ENCODE assay signal across 8 cellular contexts in the genomic region with DNA sequence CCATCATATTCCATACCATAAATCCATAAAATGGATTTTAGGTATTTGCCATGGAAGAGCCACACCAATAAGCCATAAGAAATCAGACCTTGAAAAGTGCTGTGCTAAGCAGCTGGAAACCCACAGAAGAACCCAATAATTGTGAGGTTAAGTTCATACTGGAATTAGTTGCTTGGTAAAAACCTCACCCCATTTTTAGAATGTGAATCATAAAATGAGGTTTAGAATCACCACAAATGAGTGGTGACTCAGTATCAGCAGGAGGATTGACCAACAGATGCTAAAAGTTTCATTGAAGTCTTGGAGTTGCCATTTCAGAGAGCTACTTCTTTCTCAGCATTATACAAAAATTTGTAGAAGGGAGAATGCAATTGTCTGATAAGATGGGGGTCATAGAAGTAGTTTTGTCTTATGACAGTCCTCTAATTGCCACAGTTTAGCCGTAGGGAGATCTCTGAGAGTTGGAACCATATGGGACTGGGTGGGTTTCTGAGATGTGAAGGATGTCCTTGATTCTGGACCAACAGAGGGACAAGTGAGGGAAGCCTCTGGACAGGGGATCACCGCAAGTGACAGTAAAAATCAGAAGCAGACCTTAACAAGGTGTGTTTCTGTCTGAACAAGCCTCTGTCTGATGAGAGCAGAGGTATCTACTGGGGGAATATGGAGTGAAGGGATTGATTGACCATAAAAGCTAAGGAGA. TPM values are rescaled to one million over a fixed set of nuclear protein-coding genes. Genes with fewer than 3 reads are reported as not detected.
DNase-seq lines count a peak whose midpoint lies in the region; ATAC-seq and TF ChIP-seq lines count a peak whose summit lies in the region.

No MANE protein-coding gene starts in this region.

- CTCF ChIA-PET in activated CD4-positive, alpha-beta T cell treated with anti-CD3 and anti-CD28 coated beads for 36 hours (lab: Charles Lee): interaction anchor here (0.8 to 1.9 kb wide), 2 partner anchors 11 to 26 kb away, joined by 3 to 7 read pairs; no protein-coding TSS in a partner anchor
- CTCF ChIA-PET in activated CD4-positive, alpha-beta T cell treated with anti-CD3 and anti-CD28 coated beads, Interleukin-2, amount 10 ng/mL, durations not matched to agents 7 days and 5 days (lab: Charles Lee): interaction anchor here (0.9 kb wide), 2 partner anchors 17 to 24 kb away, joined by 3 to 8 read pairs; no protein-coding TSS in a partner anchor

- H3K79me2 ChIP-seq in KMS-11 (ENCODE audit: insufficient read depth, low read depth): peaks cover 43% of the 10 kb centered on the region

- peak overlapping the region; percentile 28 for H3K27ac Mint-ChIP-seq in activated CD4-positive, alpha-beta T cell treated with anti-CD3 and anti-CD28 coated beads for 36 hours
- no peak overlapping the region for H3K27ac Mint-ChIP-seq in activated CD4-positive, alpha-beta T cell treated with anti-CD3 and anti-CD28 coated beads, Interleukin-2, amount 10 ng/mL, durations not matched to agents 7 days and 5 days

- peaks cover 12% of the 10 kb centered on the region for H3K27me3 Mint-ChIP-seq in activated CD4-positive, alpha-beta T cell treated with anti-CD3 and anti-CD28 coated beads for 36 hours
- peaks cover 4% of the 10 kb centered on the region for H3K27me3 Mint-ChIP-seq in activated CD4-positive, alpha-beta T cell treated with anti-CD3 and anti-CD28 coated beads, Interleukin-2, amount 10 ng/mL, durations not matched to agents 7 days and 5 days

- intact Hi-C loops in activated CD4-positive, alpha-beta T cell treated with anti-CD3 and anti-CD28 coated beads for 36 hours (cut with DNase I, micrococcal nuclease): loop anchor here (2.0 kb wide), 2 partner anchors 69 to 455 kb away; no protein-coding TSS in a partner anchor

- H3K4me3 ChIP-seq in KMS-11 (IDR thresholded peaks at IDR 0.05; ENCODE audit: insufficient read depth, low read depth, low read length): no peak overlapping the region
- no peak overlapping the region for H3K4me3 ChIP-seq in epithelial cell of proximal tubule (ENCODE audit: low read depth, low read length)
- no peak overlapping the region for H3K4me3 ChIP-seq in subcutaneous abdominal adipose tissue (ENCODE audit: low read depth in 1 of 5, low read length in 5 of 5)

- no peaks in the 10 kb centered on the region for H4K20me1 ChIP-seq in KMS-11 (ENCODE audit: insufficient read depth)

- no peak overlapping the region for H3K4me3 Mint-ChIP-seq in activated CD4-positive, alpha-beta T cell treated with anti-CD3 and anti-CD28 coated beads for 36 hours
- H3K4me3 Mint-ChIP-seq in activated CD4-positive, alpha-beta T cell treated with anti-CD3 and anti-CD28 coated beads, Interleukin-2, amount 10 ng/mL, durations not matched to agents 7 days and 5 days: no peak overlapping the region

- H3K9me3 ChIP-seq in subcutaneous abdominal adipose tissue (ENCODE audit: control insufficient read depth in 5 of 5, low read length in 5 of 5): no peaks in the 10 kb centered on the region

- peaks cover 15% of the 10 kb centered on the region for H3K4me1 Mint-ChIP-seq in activated CD4-positive, alpha-beta T cell treated with anti-CD3 and anti-CD28 coated beads for 36 hours
- H3K4me1 Mint-ChIP-seq in activated CD4-positive, alpha-beta T cell treated with anti-CD3 and anti-CD28 coated beads, Interleukin-2, amount 10 ng/mL, durations not matched to agents 7 days and 5 days: peaks cover 14% of the 10 kb centered on the region

- ATAC-seq in activated CD4-positive, alpha-beta T cell treated with anti-CD3 and anti-CD28 coated beads for 36 hours: peak; percentile 40
- ATAC-seq in GM21526 (IDR thresholded peaks at IDR 0.05; ENCODE audit: low FRiP score, unreplicated experiment): no peak

- H3K27ac ChIP-seq in KMS-11 (peak overlapping the region; percentile 97), subcutaneous abdominal adipose tissue (ENCODE audit: low read depth, low read length) (peak overlapping the region; percentile 42)

- H3K36me3 ChIP-seq in KMS-11 (ENCODE audit: insufficient read depth) (peaks cover 9% of the 10 kb centered on the region; the same call in 1 of the 2 replicates), subcutaneous abdominal adipose tissue (ENCODE audit: control insufficient read depth in 5 of 5, insufficient read depth in 5 of 5, low read length in 5 of 5) (no peaks in the 10 kb centered on the region)

- H3K36me3 Mint-ChIP-seq in activated CD4-positive, alpha-beta T cell treated with anti-CD3 and anti-CD28 coated beads for 36 hours (ENCODE audit: low read depth): no peaks in the 10 kb centered on the region
- no peaks in the 10 kb centered on the region for H3K36me3 Mint-ChIP-seq in activated CD4-positive, alpha-beta T cell treated with anti-CD3 and anti-CD28 coated beads, Interleukin-2, amount 10 ng/mL, durations not matched to agents 7 days and 5 days (ENCODE audit: low read depth)

- POLR2A ChIA-PET in activated CD4-positive, alpha-beta T cell treated with anti-CD3 and anti-CD28 coated beads for 36 hours (lab: Charles Lee): interaction anchor here (0.7 kb wide), 1 partner anchor 100 kb away, joined by 3 read pairs; no protein-coding TSS in a partner anchor
- POLR2A ChIA-PET in activated CD4-positive, alpha-beta T cell treated with anti-CD3 and anti-CD28 coated beads, Interleukin-2, amount 10 ng/mL, durations not matched to agents 7 days and 5 days (lab: Charles Lee): no interaction called here

- H3K27me3 ChIP-seq in KMS-11 (ENCODE audit: insufficient read depth, low read depth): no peaks in the 10 kb centered on the region
- no peaks in the 10 kb centered on the region for H3K27me3 ChIP-seq in subcutaneous abdominal adipose tissue (ENCODE audit: control insufficient read depth in 5 of 5, insufficient read depth in 4 of 5, low read length in 5 of 5)

- H3K9me3 Mint-ChIP-seq in activated CD4-positive, alpha-beta T cell treated with anti-CD3 and anti-CD28 coated beads for 36 hours (ENCODE audit: low read depth): peaks cover 3% of the 10 kb centered on the region
- no peaks in the 10 kb centered on the region for H3K9me3 Mint-ChIP-seq in activated CD4-positive, alpha-beta T cell treated with anti-CD3 and anti-CD28 coated beads, Interleukin-2, amount 10 ng/mL, durations not matched to agents 7 days and 5 days

- no peak overlapping the region for H2AFZ ChIP-seq in KMS-11 (ENCODE audit: low read depth)

- H3K9ac ChIP-seq in KMS-11 (peak overlapping the region; percentile 94), subcutaneous abdominal adipose tissue (ENCODE audit: low read length in 5 of 5) (no peak overlapping the region)

- H3K4me1 ChIP-seq in KMS-11 (ENCODE audit: low read depth, poor library complexity, severe bottlenecking): peaks cover 71% of the 10 kb centered on the region
- peaks cover 0 to 22% (median 8%) of the 10 kb centered on the region in 5 donors for H3K4me1 ChIP-seq in subcutaneous abdominal adipose tissue (ENCODE audit: control insufficient read depth in 5 of 5, insufficient read depth in 5 of 5, low read length in 5 of 5)

- TF ChIP-seq CTCF in KMS-11 (conservative IDR thresholded peaks at IDR 0.05; ENCODE audit: low read depth, low read length): no peak
- no peak for TF ChIP-seq CTCF in epithelial cell of proximal tubule (conservative IDR thresholded peaks at IDR 0.05; ENCODE audit: low read depth, low read length)

- no peak for DNase-seq in activated CD4-positive, alpha-beta T cell treated with anti-CD3 and anti-CD28 coated beads for 36 hours
- DNase-seq in activated CD4-positive, alpha-beta T cell treated with anti-CD3 and anti-CD28 coated beads, Interleukin-2, amount 10 ng/mL, durations not matched to agents 7 days and 5 days: no peak
- DNase-seq in epithelial cell of proximal tubule (ENCODE audit: low read depth) (peak; percentile 95), NCI-H524 treated with DMSO at 0.1 percent for 48 hours (lab: John Stamatoyannopoulos, UW) (no peak)
- no peak for DNase-seq in activated CD8-positive, alpha-beta memory T cell treated with anti-CD3 and anti-CD28 coated beads, Interleukin-2, amount 50 U/mL, for 4 hours

- H3K4me2 ChIP-seq in KMS-11: peak overlapping the region; percentile 100

RNA-seq across cellular contexts. Expression of a gene that starts 1.4 kb away (rescaled TPM):
- under 1 TPM; 0.05 to 0.19 TPM for total RNA-seq in activated CD4-positive, alpha-beta T cell treated with anti-CD3 and anti-CD28 coated beads for 36 hours
- 1 to 10 TPM in 1 of 2 experiments, under 1 TPM in 1; 0.72 to 1.1 TPM for total RNA-seq in activated CD4-positive, alpha-beta T cell treated with anti-CD3 and anti-CD28 coated beads, Interleukin-2, amount 10 ng/mL, durations not matched to agents 7 days and 5 days
- 3.2 and 6.8 TPM in 2 replicates for total RNA-seq in epithelial cell of proximal tubule
